ENCODE assay signal across 1 cellular context in the genomic region with DNA sequence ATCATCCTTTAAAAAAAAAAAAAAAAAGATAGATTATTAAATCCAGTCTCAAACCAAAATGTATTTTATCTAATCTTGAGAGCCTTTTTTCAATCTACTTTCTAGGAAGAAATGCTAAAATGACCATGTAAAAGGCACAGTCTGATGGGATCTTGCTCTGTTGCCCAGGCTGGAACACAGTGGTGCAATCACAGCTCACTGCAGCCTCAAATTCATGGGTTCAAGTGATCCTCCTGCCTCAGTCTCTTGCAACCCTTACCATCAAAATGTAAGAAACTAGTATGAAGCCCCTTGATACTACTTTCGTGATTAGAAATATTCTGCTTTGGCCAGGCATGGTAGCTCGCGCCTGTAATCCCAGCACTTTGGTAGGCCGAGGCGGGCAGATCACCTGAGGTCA.
TF ChIP-seq lines count a peak whose summit lies in the region.

No MANE protein-coding gene starts in this region.

TF ChIP-seq in WTC11, 78 proteins besides CTCF, POLR2A, EP300 and RAD21 (continued from another document):
- TF ChIP-seq, protein P1, sequence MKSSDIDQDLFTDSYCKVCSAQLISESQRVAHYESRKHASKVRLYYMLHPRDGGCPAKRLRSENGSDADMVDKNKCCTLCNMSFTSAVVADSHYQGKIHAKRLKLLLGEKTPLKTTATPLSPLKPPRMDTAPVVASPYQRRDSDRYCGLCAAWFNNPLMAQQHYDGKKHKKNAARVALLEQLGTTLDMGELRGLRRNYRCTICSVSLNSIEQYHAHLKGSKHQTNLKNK (CRISPR knock-in tag; IDR thresholded peaks at IDR 0.05) = no peak
TF ChIP-seq in WTC11: peak in this region for 1.
